ENCODE assay signal across 19 cellular contexts in genomic region chr6:126002755-126003390, GRCh38. TPM values are rescaled to one million over a fixed set of nuclear protein-coding genes. Genes with fewer than 3 reads are reported as not detected.
DNase-seq lines count a peak whose midpoint lies in the region; ATAC-seq lines count a peak whose summit lies in the region.
"Had no signal": no experiment of that assay in that cellular context is flagged by ENCODE, and none has a peak within 500 bp of the region (broad histone marks: within the 10 kb centered on the region; RNA-seq: fewer than 3 reads in every experiment).

No MANE protein-coding gene starts in this region.

- H2BK12ac ChIP-seq in trophoblast cell (ENCODE audit: low read length), result no peak overlapping the region

- H3K4ac ChIP-seq in trophoblast cell (ENCODE audit: low read depth, low read length), result no peak overlapping the region

- no peak overlapping the region for H3K4me3 ChIP-seq in trophoblast cell (ENCODE audit: low read depth, low read length)

- no peak overlapping the region for H3K9ac ChIP-seq in trophoblast cell (ENCODE audit: low read length)

- H3K9me3 ChIP-seq in trophoblast cell (ENCODE audit: insufficient read depth, low read depth, low read length), result no peaks in the 10 kb centered on the region

- no peak for DNase-seq in T-helper 2 cell treated with Interferon-gamma antibody and Interleukin-4, amounts not matched to agents 5 μg/mL and 100 μg/mL, for 36 hours (ENCODE audit: low spot score)
- no peak for DNase-seq in T-helper 2 cell
- DNase-seq in activated naive CD4-positive, alpha-beta T cell treated with anti-CD3 and anti-CD28 coated beads for 36 hours, result no peak
- peak; percentile 59 to 74 for DNase-seq in trophoblast cell
- DNase-seq in SK-N-DZ (ENCODE audit: low spot score), result no peak
- DNase-seq: CD8-positive, alpha-beta memory T cell; DMS 273 treated with DMSO at 0.1 percent for 48 hours; H7; KG1; NCI-H1105 treated with DMSO at 0.1 percent for 48 hours; NCI-H187; NCI-H2171; NCI-H82; Right ventricle myocardium superior had no signal

- H3K79me2 ChIP-seq in trophoblast cell (ENCODE audit: control insufficient read depth, insufficient read depth, low read length, poor library complexity), result no peaks in the 10 kb centered on the region

- CTCF ChIA-PET in activated naive CD4-positive, alpha-beta T cell treated with anti-CD3 and anti-CD28 coated beads for 36 hours (lab: Charles Lee), result interaction anchor here (0.6 to 1.2 kb wide), 2 partner anchors 10 to 126 kb away, joined by 3 read pairs; no protein-coding TSS in a partner anchor

- no peaks in the 10 kb centered on the region for H3K4me1 ChIP-seq in trophoblast cell (ENCODE audit: control insufficient read depth in 1 of 2, insufficient read depth in 2 of 2, low read length in 2 of 2)

- no peak overlapping the region for H3K23ac ChIP-seq in trophoblast cell (ENCODE audit: low read length)

- no peak overlapping the region for H2BK5ac ChIP-seq in trophoblast cell (ENCODE audit: low read depth, low read length, poor library complexity)

- H3K4me3 Mint-ChIP-seq in T-helper 2 cell treated with Interferon-gamma antibody and Interleukin-4, amounts not matched to agents 5 μg/mL and 100 μg/mL, for 36 hours, result peak overlapping the region; percentile 63
- H3K4me3 Mint-ChIP-seq in activated naive CD4-positive, alpha-beta T cell treated with anti-CD3 and anti-CD28 coated beads, Interleukin-2, amount 50 U/mL, for 24 hours, result no peak overlapping the region
- H3K4me3 Mint-ChIP-seq in activated naive CD4-positive, alpha-beta T cell treated with anti-CD3 and anti-CD28 coated beads for 36 hours, result no peak overlapping the region
- H3K4me3 Mint-ChIP-seq in T-helper 1 cell treated with Interleukin-12 subunit alpha and Interleukin-12 subunit beta and Interleukin-4 antibody, amounts not matched to agents 30 μg/mL and 1 μg/mL, for 36 hours, result peak overlapping the region; percentile 26
- H3K4me3 Mint-ChIP-seq: CD8-positive, alpha-beta memory T cell had no signal

- H3K27me3 Mint-ChIP-seq in T-helper 2 cell treated with Interferon-gamma antibody and Interleukin-4, amounts not matched to agents 5 μg/mL and 100 μg/mL, for 36 hours (ENCODE audit: low read depth), result no peaks in the 10 kb centered on the region
- no peaks in the 10 kb centered on the region for H3K27me3 Mint-ChIP-seq in activated naive CD4-positive, alpha-beta T cell treated with anti-CD3 and anti-CD28 coated beads, Interleukin-2, amount 50 U/mL, for 24 hours
- H3K27me3 Mint-ChIP-seq in activated naive CD4-positive, alpha-beta T cell treated with anti-CD3 and anti-CD28 coated beads for 36 hours (ENCODE audit: low read depth), result no peaks in the 10 kb centered on the region
- H3K27me3 Mint-ChIP-seq in T-helper 1 cell treated with Interleukin-12 subunit alpha and Interleukin-12 subunit beta and Interleukin-4 antibody, amounts not matched to agents 30 μg/mL and 1 μg/mL, for 36 hours (ENCODE audit: low read depth), result no peaks in the 10 kb centered on the region
- H3K27me3 Mint-ChIP-seq: CD8-positive, alpha-beta memory T cell had no signal

- H3K27me3 ChIP-seq in trophoblast cell (ENCODE audit: insufficient read depth, low read length), result no peaks in the 10 kb centered on the region

- no peak overlapping the region for H3K14ac ChIP-seq in trophoblast cell (ENCODE audit: low read length)

- H3K18ac ChIP-seq in trophoblast cell (ENCODE audit: low read length), result no peak overlapping the region

- H4K8ac ChIP-seq in trophoblast cell (ENCODE audit: low read depth, low read length), result no peak overlapping the region

- H3K9me3 Mint-ChIP-seq in T-helper 2 cell treated with Interferon-gamma antibody and Interleukin-4, amounts not matched to agents 5 μg/mL and 100 μg/mL, for 36 hours, result no peaks in the 10 kb centered on the region
- H3K9me3 Mint-ChIP-seq in activated naive CD4-positive, alpha-beta T cell treated with anti-CD3 and anti-CD28 coated beads, Interleukin-2, amount 50 U/mL, for 24 hours, result no peaks in the 10 kb centered on the region
- H3K9me3 Mint-ChIP-seq in activated naive CD4-positive, alpha-beta T cell treated with anti-CD3 and anti-CD28 coated beads for 36 hours, result no peaks in the 10 kb centered on the region
- H3K9me3 Mint-ChIP-seq in T-helper 1 cell treated with Interleukin-12 subunit alpha and Interleukin-12 subunit beta and Interleukin-4 antibody, amounts not matched to agents 30 μg/mL and 1 μg/mL, for 36 hours, result no peaks in the 10 kb centered on the region
- H3K9me3 Mint-ChIP-seq: CD8-positive, alpha-beta memory T cell had no signal

- H2BK120ac ChIP-seq in trophoblast cell (ENCODE audit: insufficient read depth, low read length, poor library complexity), result no peak overlapping the region

- no peak overlapping the region for H4K12ac ChIP-seq in trophoblast cell (ENCODE audit: low read depth, low read length)

- H3K36me3 ChIP-seq in trophoblast cell (ENCODE audit: control insufficient read depth in 1 of 2, insufficient read depth in 2 of 2, low read length in 2 of 2), result peaks cover 0 to 2% of the 10 kb centered on the region in 2 experiments

- no peak overlapping the region for H2AK5ac ChIP-seq in trophoblast cell (ENCODE audit: low read length)

- H3K4me2 ChIP-seq in trophoblast cell (ENCODE audit: low read length), result no peak overlapping the region

- no peak overlapping the region for H3K27ac ChIP-seq in trophoblast cell (ENCODE audit: low read depth, low read length)
- H3K27ac ChIP-seq: 22Rv1 had no signal

- H3K79me1 ChIP-seq in trophoblast cell (ENCODE audit: low read length), result no peaks in the 10 kb centered on the region

- peak overlapping the region; percentile 76 for H3K27ac Mint-ChIP-seq in T-helper 2 cell treated with Interferon-gamma antibody and Interleukin-4, amounts not matched to agents 5 μg/mL and 100 μg/mL, for 36 hours
- H3K27ac Mint-ChIP-seq in activated naive CD4-positive, alpha-beta T cell treated with anti-CD3 and anti-CD28 coated beads, Interleukin-2, amount 50 U/mL, for 24 hours, result peak overlapping the region; percentile 38
- H3K27ac Mint-ChIP-seq in activated naive CD4-positive, alpha-beta T cell treated with anti-CD3 and anti-CD28 coated beads for 36 hours, result no peak overlapping the region
- peak overlapping the region; percentile 4 for H3K27ac Mint-ChIP-seq in T-helper 1 cell treated with Interleukin-12 subunit alpha and Interleukin-12 subunit beta and Interleukin-4 antibody, amounts not matched to agents 30 μg/mL and 1 μg/mL, for 36 hours

- no peak overlapping the region for H4K91ac ChIP-seq in trophoblast cell (ENCODE audit: low read depth, low read length)

- ATAC-seq in HG03521 (IDR thresholded peaks at IDR 0.05; ENCODE audit: unreplicated experiment), result no peak
- ATAC-seq: Panc1 had no signal

- H3K4me1 Mint-ChIP-seq in T-helper 2 cell treated with Interferon-gamma antibody and Interleukin-4, amounts not matched to agents 5 μg/mL and 100 μg/mL, for 36 hours (ENCODE audit: low read depth), result peaks cover 16% of the 10 kb centered on the region
- peaks cover 19% of the 10 kb centered on the region for H3K4me1 Mint-ChIP-seq in activated naive CD4-positive, alpha-beta T cell treated with anti-CD3 and anti-CD28 coated beads, Interleukin-2, amount 50 U/mL, for 24 hours
- peaks cover 14% of the 10 kb centered on the region for H3K4me1 Mint-ChIP-seq in activated naive CD4-positive, alpha-beta T cell treated with anti-CD3 and anti-CD28 coated beads for 36 hours (ENCODE audit: low read depth)
- H3K4me1 Mint-ChIP-seq in T-helper 1 cell treated with Interleukin-12 subunit alpha and Interleukin-12 subunit beta and Interleukin-4 antibody, amounts not matched to agents 30 μg/mL and 1 μg/mL, for 36 hours (ENCODE audit: low read depth), result peaks cover 13% of the 10 kb centered on the region

- peaks cover 42% of the 10 kb centered on the region for H3K36me3 Mint-ChIP-seq in T-helper 2 cell treated with Interferon-gamma antibody and Interleukin-4, amounts not matched to agents 5 μg/mL and 100 μg/mL, for 36 hours (ENCODE audit: low read depth)
- peaks cover 29% of the 10 kb centered on the region for H3K36me3 Mint-ChIP-seq in activated naive CD4-positive, alpha-beta T cell treated with anti-CD3 and anti-CD28 coated beads, Interleukin-2, amount 50 U/mL, for 24 hours
- peaks cover 41% of the 10 kb centered on the region for H3K36me3 Mint-ChIP-seq in activated naive CD4-positive, alpha-beta T cell treated with anti-CD3 and anti-CD28 coated beads for 36 hours (ENCODE audit: low read depth)
- H3K36me3 Mint-ChIP-seq in T-helper 1 cell treated with Interleukin-12 subunit alpha and Interleukin-12 subunit beta and Interleukin-4 antibody, amounts not matched to agents 30 μg/mL and 1 μg/mL, for 36 hours (ENCODE audit: low read depth), result peaks cover 27% of the 10 kb centered on the region

- WGBS in trophoblast cell (ENCODE audit: extremely low coverage, insufficient coverage, insufficient read length), result no CpG with 5 or more reads among the region's 7 CpGs

- H2AFZ ChIP-seq in trophoblast cell (ENCODE audit: insufficient read depth, low read length, poor library complexity), result no peak overlapping the region

- intact Hi-C loops in activated naive CD4-positive, alpha-beta T cell treated with anti-CD3 and anti-CD28 coated beads for 36 hours (cut with micrococcal nuclease), result no loop called here

RNA-seq across cellular contexts. Expression of gene TRMT11, which starts 16.5 kb away (rescaled TPM):
- total RNA-seq in activated naive CD4-positive, alpha-beta T cell treated with anti-CD3 and anti-CD28 coated beads for 36 hours, result 10 to 100 TPM; 40.6 to 41.9 TPM
- 10.4 and 10.5 TPM in 2 replicates for polyA plus RNA-seq in trophoblast cell (2013)
- 39.8 and 50.7 TPM in 2 replicates for polyA plus RNA-seq in SK-N-DZ (2014; cell fraction: cytosol; rRNA removed)
- 77.6 and 79.8 TPM in 2 replicates for polyA plus RNA-seq in SK-N-DZ (2014; cell fraction: nucleus; rRNA removed)

RNA-seq across cellular contexts. Expression of gene HINT3, which starts 46.3 kb away (rescaled TPM):
- total RNA-seq in activated naive CD4-positive, alpha-beta T cell treated with anti-CD3 and anti-CD28 coated beads for 36 hours, result 10 to 100 TPM; 10.6 to 10.9 TPM
- polyA plus RNA-seq in trophoblast cell (2013), result 6.9 TPM in 2 replicates
- 20.8 and 20.9 TPM in 2 replicates for polyA plus RNA-seq in SK-N-DZ (2014; cell fraction: cytosol; rRNA removed)
- polyA plus RNA-seq in SK-N-DZ (2014; cell fraction: nucleus; rRNA removed), result 3.4 and 5.3 TPM in 2 replicates

Comparison
In these comparisons a context has a peak if more than half of its experiments do, and no peak if none do; other contexts are left out.
1. DNase-seq: peak in trophoblast cell (2 of 2); none in T-helper 2 cell treated with Interferon-gamma antibody and Interleukin-4, amounts not matched to agents 5 μg/mL and 100 μg/mL, for 36 hours (single experiment), T-helper 2 cell (0 of 5), activated naive CD4-positive, alpha-beta T cell treated with anti-CD3 and anti-CD28 coated beads for 36 hours (single experiment) and SK-N-DZ (single experiment).
2. H3K4me3 Mint-ChIP-seq: peak in T-helper 2 cell treated with Interferon-gamma antibody and Interleukin-4, amounts not matched to agents 5 μg/mL and 100 μg/mL, for 36 hours (single experiment) and T-helper 1 cell treated with Interleukin-12 subunit alpha and Interleukin-12 subunit beta and Interleukin-4 antibody, amounts not matched to agents 30 μg/mL and 1 μg/mL, for 36 hours (single experiment); none in activated naive CD4-positive, alpha-beta T cell treated with anti-CD3 and anti-CD28 coated beads, Interleukin-2, amount 50 U/mL, for 24 hours (single experiment) and activated naive CD4-positive, alpha-beta T cell treated with anti-CD3 and anti-CD28 coated beads for 36 hours (single experiment).